24 cellular contexts compared by ENCODE assay signal in the genomic region with DNA sequence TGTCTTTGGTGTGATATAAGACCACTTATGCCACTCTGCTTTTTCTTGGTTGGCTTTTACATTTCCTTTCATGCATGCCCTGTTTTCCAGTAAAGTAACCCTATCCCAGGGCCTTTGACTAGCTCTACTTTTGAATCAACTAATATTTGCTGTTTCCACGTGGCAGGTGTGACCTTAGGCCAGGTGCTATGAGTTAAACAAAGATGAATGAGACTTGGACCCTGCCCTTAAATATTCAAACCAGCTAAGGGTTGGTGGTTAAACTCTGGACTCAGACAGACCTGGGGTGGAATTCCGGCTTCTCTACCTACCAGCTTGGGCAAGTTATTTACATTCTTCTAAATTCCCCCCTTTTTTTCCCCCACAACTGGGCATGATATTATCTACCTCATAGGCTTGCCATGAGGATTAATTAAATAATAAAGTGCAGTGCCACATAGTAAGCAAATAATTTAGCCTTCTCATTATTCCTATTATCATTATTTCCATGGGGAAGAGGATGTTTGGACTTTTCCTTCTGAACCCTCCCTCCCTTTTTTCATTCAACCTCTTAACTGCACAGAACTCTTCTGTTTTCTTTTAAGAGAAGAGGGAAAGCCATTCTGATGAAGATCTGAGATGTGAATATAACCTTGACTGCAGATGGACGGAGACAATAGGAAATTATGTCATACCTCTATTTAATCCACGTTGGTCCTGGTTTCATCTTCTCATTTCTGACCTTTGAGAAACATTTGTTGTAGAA.
DNase-seq lines count a peak whose midpoint lies in the region; ATAC-seq and TF ChIP-seq lines count a peak whose summit lies in the region.
"Had no signal": no experiment of that assay in that cellular context is flagged by ENCODE, and none has a peak within 500 bp of the region (broad histone marks: within the 10 kb centered on the region; RNA-seq: fewer than 3 reads in every experiment).

No MANE protein-coding gene starts in this region.

- WGBS in endodermal cell (ENCODE audit: insufficient coverage in 1 of 2, insufficient read length in 1 of 2), 2 experiments: 88 to 97% methylated on average over 3 to 4 of the region's 4 CpGs

- H3K4me1 ChIP-seq in colonic mucosa: no peaks in the 10 kb centered on the region
- H3K4me1 ChIP-seq in muscle layer of duodenum (ENCODE audit: control insufficient read depth in 1 of 2, insufficient read depth in 2 of 2, low read length in 2 of 2): peaks cover 0 to under 1% of the 10 kb centered on the region in 2 donors
- no peaks in the 10 kb centered on the region for H3K4me1 ChIP-seq in endodermal cell (ENCODE audit: control insufficient read depth, insufficient read depth, low read length)
- H3K4me1 ChIP-seq: Peyer's patch, thyroid gland had no signal

- H3K4me3 Mint-ChIP-seq in activated CD4-positive, alpha-beta memory T cell treated with anti-CD3 and anti-CD28 coated beads for 36 hours: no peak overlapping the region
- H3K4me3 Mint-ChIP-seq in endodermal cell: no peak overlapping the region
- H3K4me3 Mint-ChIP-seq: activated CD8-positive, alpha-beta T cell treated with anti-CD3 and anti-CD28 coated beads, Interleukin-2, amount 10 ng/mL, durations not matched to agents 7 days and 5 days had no signal

- no peak for TF ChIP-seq CTCF in colonic mucosa (IDR thresholded peaks at IDR 0.05)
- no peak for TF ChIP-seq CTCF in endodermal cell (conservative IDR thresholded peaks at IDR 0.05)

- H3K4me3 ChIP-seq in colonic mucosa: no peak overlapping the region
- H3K4me3 ChIP-seq in muscle layer of duodenum (ENCODE audit: low read depth in 1 of 2, low read length in 2 of 2): no peak overlapping the region
- no peak overlapping the region for H3K4me3 ChIP-seq in endodermal cell (ENCODE audit: low read length)
- H3K4me3 ChIP-seq: Peyer's patch, thyroid gland had no signal

- H3K4me1 Mint-ChIP-seq in activated CD4-positive, alpha-beta memory T cell treated with anti-CD3 and anti-CD28 coated beads for 36 hours (ENCODE audit: low read depth): peaks cover 10% of the 10 kb centered on the region
- no peaks in the 10 kb centered on the region for H3K4me1 Mint-ChIP-seq in endodermal cell

- H3K36me3 Mint-ChIP-seq in activated CD4-positive, alpha-beta memory T cell treated with anti-CD3 and anti-CD28 coated beads for 36 hours: no peaks in the 10 kb centered on the region
- no peaks in the 10 kb centered on the region for H3K36me3 Mint-ChIP-seq in endodermal cell (ENCODE audit: low read depth)

- CTCF ChIA-PET in activated CD4-positive, alpha-beta memory T cell treated with anti-CD3 and anti-CD28 coated beads for 36 hours (lab: Charles Lee): interaction anchor here (0.7 to 1.3 kb wide), 3 partner anchors 72 to 1034 kb away, joined by 3 read pairs; no protein-coding TSS in a partner anchor

- H3K9ac ChIP-seq in colonic mucosa (ENCODE audit: low read depth in 2 of 2, low read length in 2 of 2) (no peak overlapping the region), endodermal cell (ENCODE audit: extremely low read depth, low read length, poor library complexity, severe bottlenecking) (no peak overlapping the region)

- no peaks in the 10 kb centered on the region for H3K9me3 Mint-ChIP-seq in activated CD4-positive, alpha-beta memory T cell treated with anti-CD3 and anti-CD28 coated beads for 36 hours
- H3K9me3 Mint-ChIP-seq in endodermal cell: no peaks in the 10 kb centered on the region

- ATAC-seq in GM19328 (IDR thresholded peaks at IDR 0.05; ENCODE audit: unreplicated experiment): no peak
- ATAC-seq: esophagus mucosa, sciatic nerve had no signal

- POLR2A ChIA-PET in activated CD4-positive, alpha-beta memory T cell treated with anti-CD3 and anti-CD28 coated beads for 36 hours (lab: Charles Lee): interaction anchor here (0.6 to 1.2 kb wide), 6 partner anchors 18 to 143 kb away, joined by 3 to 5 read pairs (median 4); no protein-coding TSS in a partner anchor

- peaks cover 9% of the 10 kb centered on the region for H3K27me3 Mint-ChIP-seq in activated CD4-positive, alpha-beta memory T cell treated with anti-CD3 and anti-CD28 coated beads for 36 hours
- no peaks in the 10 kb centered on the region for H3K27me3 Mint-ChIP-seq in endodermal cell (ENCODE audit: insufficient read depth)

- intact Hi-C loops in colonic mucosa (cut with DNase I): no loop called here
- intact Hi-C loops in activated CD4-positive, alpha-beta memory T cell treated with anti-CD3 and anti-CD28 coated beads for 36 hours (cut with micrococcal nuclease): loop anchor here (2.0 kb wide), 1 partner anchor 13 kb away; no protein-coding TSS in a partner anchor

- H3K27me3 ChIP-seq in colonic mucosa (no peaks in the 10 kb centered on the region), muscle layer of duodenum (ENCODE audit: low read depth, low read length) (no peaks in the 10 kb centered on the region), endodermal cell (ENCODE audit: control insufficient read depth, insufficient read depth, low read length, poor library complexity, severe bottlenecking) (no peaks in the 10 kb centered on the region)
- H3K27me3 ChIP-seq: brain microvascular endothelial cell, Peyer's patch, thyroid gland had no signal

- H3K36me3 ChIP-seq in colonic mucosa (no peaks in the 10 kb centered on the region), muscle layer of duodenum (ENCODE audit: control insufficient read depth in 1 of 2, insufficient read depth in 2 of 2, low read length in 2 of 2) (no peaks in the 10 kb centered on the region), endodermal cell (ENCODE audit: control insufficient read depth, insufficient read depth, low read length) (no peaks in the 10 kb centered on the region)
- H3K36me3 ChIP-seq: brain microvascular endothelial cell, Peyer's patch, thyroid gland had no signal

- no peaks in the 10 kb centered on the region for H3K9me3 ChIP-seq in colonic mucosa
- H3K9me3 ChIP-seq in muscle layer of duodenum (ENCODE audit: control insufficient read depth in 1 of 2, low read length in 2 of 2): no peaks in the 10 kb centered on the region
- no peaks in the 10 kb centered on the region for H3K9me3 ChIP-seq in endodermal cell (ENCODE audit: control insufficient read depth, low read length)
- H3K9me3 ChIP-seq: Peyer's patch, thyroid gland had no signal

- no peak overlapping the region for H3K27ac Mint-ChIP-seq in activated CD4-positive, alpha-beta memory T cell treated with anti-CD3 and anti-CD28 coated beads for 36 hours
- H3K27ac Mint-ChIP-seq in endodermal cell: no peak overlapping the region
- H3K27ac Mint-ChIP-seq: activated CD8-positive, alpha-beta T cell treated with anti-CD3 and anti-CD28 coated beads, Interleukin-2, amount 10 ng/mL, durations not matched to agents 7 days and 5 days had no signal

- DNase-seq in DMS53 (lab: John Stamatoyannopoulos, UW): peak; percentile 84
- peak; percentile 68 for DNase-seq in NCI-H146 treated with DMSO at 0.1 percent for 48 hours (lab: John Stamatoyannopoulos, UW; ENCODE audit: unreplicated experiment)
- peak; percentile 35 for DNase-seq in colonic mucosa
- no peak for DNase-seq in activated CD4-positive, alpha-beta memory T cell treated with anti-CD3 and anti-CD28 coated beads for 36 hours
- no peak for DNase-seq in endodermal cell
- DNase-seq: activated CD4-positive, CD25-positive, alpha-beta regulatory T cell treated with anti-CD3 and anti-CD28 coated beads, Interleukin-2, amount 50 U/mL, for 72 hours; activated CD8-positive, alpha-beta T cell treated with anti-CD3 and anti-CD28 coated beads, Interleukin-2, amount 10 ng/mL, durations not matched to agents 7 days and 5 days; activated gamma-delta T cell treated with Interleukin-2 at 50 U/mL for 16 hours; activated T-cell treated with anti-CD3 and anti-CD28 coated beads for 4 hours; brain microvascular endothelial cell; C1 segment of cervical spinal cord; effector memory CD4-positive, alpha-beta T cell; hippocampal formation; NCI-H1092; NCI-H2029; NCI-H345; SIG-M5; stimulated activated naive CD8-positive, alpha-beta T cell treated with anti-CD3 and anti-CD28 coated beads, Interleukin-15, Interleukin-2, amounts not matched to agents 100 U/mL and 50 U/mL, for 24 hours; thyroid gland had no signal

- H3K27ac ChIP-seq in colonic mucosa: no peak overlapping the region
- H3K27ac ChIP-seq in muscle layer of duodenum (ENCODE audit: low read length): peak overlapping the region; percentile 13
- no peak overlapping the region for H3K27ac ChIP-seq in endodermal cell (ENCODE audit: low read depth, low read length)
- H3K27ac ChIP-seq: brain microvascular endothelial cell, thyroid gland had no signal

Comparison
In these comparisons a context has a peak if more than half of its experiments do, and no peak if none do; other contexts are left out.
1. DNase-seq: peak in DMS53 (single experiment), NCI-H146 treated with DMSO at 0.1 percent for 48 hours (single experiment) and colonic mucosa (single experiment); none in activated CD4-positive, alpha-beta memory T cell treated with anti-CD3 and anti-CD28 coated beads for 36 hours (single experiment) and endodermal cell (single experiment).